ENCODE assay signal across 28 cellular contexts in the genomic region with DNA sequence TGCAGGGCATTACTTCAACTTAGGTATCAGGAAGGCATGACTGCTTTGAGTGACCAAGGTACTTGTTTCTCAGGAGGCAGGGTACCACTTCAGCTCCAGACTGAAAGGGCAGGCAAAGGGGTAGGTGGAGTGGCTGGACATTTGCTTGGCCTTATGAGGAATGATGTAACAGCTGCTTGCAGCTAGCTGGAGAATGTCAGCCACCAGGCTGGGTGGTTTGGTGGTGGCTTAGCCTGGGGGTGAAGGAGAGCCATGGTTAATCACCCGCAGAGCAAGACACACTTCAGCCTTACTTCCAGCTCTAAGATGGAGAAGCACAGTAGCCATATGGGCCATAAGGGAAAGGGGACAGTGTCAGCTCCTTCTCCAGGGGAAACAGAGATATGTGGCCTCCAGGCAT.
"Had no signal": no experiment of that assay in that cellular context is flagged by ENCODE, and none has a peak within 500 bp of the region (broad histone marks: within the 10 kb centered on the region; RNA-seq: fewer than 3 reads in every experiment).

No MANE protein-coding gene starts in this region.

- H3K27ac ChIP-seq: ascending aorta, cardiac muscle cell, VCaP had no signal

- H3K4me3 ChIP-seq: ascending aorta, cardiac muscle cell had no signal

- H3K27me3 ChIP-seq: ascending aorta, cardiac muscle cell had no signal

- DNase-seq: activated B cell treated with CpG ODN at 0.5 μM for 24 hours; activated CD4-positive, alpha-beta memory T cell treated with anti-CD3 and anti-CD28 coated beads for 36 hours; activated CD4-positive, alpha-beta T cell treated with anti-CD3 and anti-CD28 coated beads for 4 hours; activated CD4-positive, alpha-beta T cell treated with anti-CD3 and anti-CD28 coated beads, Interleukin-2, amount 50 U/mL, for 1 hour; activated CD4-positive, alpha-beta T cell treated with anti-CD3 and anti-CD28 coated beads, Interleukin-2, amount 50 U/mL, for 4 hours; activated CD4-positive, CD25-positive, alpha-beta regulatory T cell treated with anti-CD3 and anti-CD28 coated beads, Interleukin-2, amount 50 U/mL, for 72 hours; activated CD8-positive, alpha-beta memory T cell treated with anti-CD3 and anti-CD28 coated beads, Interleukin-2, amount 50 U/mL, for 4 hours; activated CD8-positive, alpha-beta T cell treated with anti-CD3 and anti-CD28 coated beads for 36 hours; activated effector memory CD4-positive, alpha-beta T cell treated with anti-CD3 and anti-CD28 coated beads, Interleukin-2, amount 50 U/mL, for 16 hours; activated naive CD4-positive, alpha-beta T cell treated with anti-CD3 and anti-CD28 coated beads, Interleukin-2, amount 10 ng/mL, durations not matched to agents 7 days and 5 days; activated naive CD4-positive, alpha-beta T cell treated with Interleukin-2 at 50 U/mL for 16 hours; activated naive CD8-positive, alpha-beta T cell treated with anti-CD3 and anti-CD28 coated beads, Interleukin-2, amount 10 ng/mL, durations not matched to agents 7 days and 5 days; activated naive CD8-positive, alpha-beta T cell treated with anti-CD3 and anti-CD28 coated beads, Interleukin-2, amount 50 U/mL, for 24 hours; activated T-cell treated with anti-CD3 and anti-CD28 coated beads for 4 hours; activated T-cell treated with anti-CD3 and anti-CD28 coated beads, Interleukin-2, amount 50 U/mL, for 1 hour; activated T-cell treated with anti-CD3 and anti-CD28 coated beads, Interleukin-2, amount 50 U/mL, for 4 hours; activated T-cell treated with anti-CD3 and anti-CD28 coated beads, Interleukin-2, amount 50 U/mL, for 72 hours; amygdala; anterior cingulate cortex; caudate nucleus; cerebellar nuclear complex; T-helper 1 cell; T-helper 2 cell; T-helper 9 cell had no signal

- H3K36me3 ChIP-seq: ascending aorta, cardiac muscle cell had no signal

- ATAC-seq: activated CD8-positive, alpha-beta T cell treated with anti-CD3 and anti-CD28 coated beads for 36 hours; activated naive CD8-positive, alpha-beta T cell treated with anti-CD3 and anti-CD28 coated beads, Interleukin-2, amount 50 U/mL, for 24 hours; activated T-cell treated with anti-CD3 and anti-CD28 coated beads, Interleukin-2, amount 50 U/mL, for 4 hours; activated T-cell treated with anti-CD3 and anti-CD28 coated beads, Interleukin-2, amount 50 U/mL, for 72 hours; activated T-helper 17 cell treated with anti-CD3 and anti-CD28 coated beads, Interleukin-2, amount 50 U/mL, for 72 hours had no signal

- H3K9me3 ChIP-seq: ascending aorta had no signal

- H3K4me1 ChIP-seq: ascending aorta had no signal
